Comparison of ENCODE assay signal across 8 cellular contexts in the genomic region with DNA sequence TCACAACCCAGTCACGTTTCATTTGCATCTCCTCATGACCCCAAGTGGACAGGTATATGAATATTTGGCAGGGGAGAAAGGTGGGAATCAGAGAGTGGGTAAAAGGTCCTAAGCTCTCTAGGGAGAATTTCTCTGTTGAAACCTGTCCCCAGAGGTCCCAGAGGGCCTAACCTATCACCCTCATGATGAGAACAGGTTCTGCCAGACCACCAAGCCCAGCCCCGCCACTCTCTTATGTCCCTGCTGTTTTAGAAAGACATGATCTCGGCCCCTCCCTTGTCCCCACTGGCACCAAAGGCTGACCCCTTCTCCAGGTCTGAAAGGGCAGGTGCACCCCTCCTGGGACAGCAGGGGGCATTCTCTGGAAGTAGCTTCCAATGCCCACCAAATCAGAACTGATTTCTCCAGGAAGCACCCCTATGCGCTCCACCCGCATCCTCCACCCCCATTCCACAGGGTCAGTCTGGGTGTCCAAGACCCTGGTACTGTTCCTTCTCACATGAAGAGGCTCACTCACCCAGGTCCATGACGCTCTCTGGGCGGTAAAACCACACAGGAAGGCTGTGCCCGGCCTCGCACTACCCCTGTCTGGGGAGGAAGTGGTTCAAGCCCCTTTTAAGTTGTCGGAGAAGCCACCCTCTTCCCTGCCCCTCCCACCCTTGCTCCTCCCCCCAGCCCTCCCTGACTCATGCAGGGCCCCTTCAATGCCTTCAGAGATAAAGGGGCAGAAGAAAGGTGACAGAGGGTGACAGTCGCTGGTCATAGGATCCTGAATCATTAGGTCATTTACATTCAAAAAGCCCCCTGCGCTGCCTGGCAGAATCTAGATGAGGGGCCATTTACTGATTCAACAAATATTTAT. TPM values are rescaled to one million over a fixed set of nuclear protein-coding genes. Genes with fewer than 3 reads are reported as not detected.
DNase-seq lines count a peak whose midpoint lies in the region; ATAC-seq and TF ChIP-seq lines count a peak whose summit lies in the region.

A gene with protein sequence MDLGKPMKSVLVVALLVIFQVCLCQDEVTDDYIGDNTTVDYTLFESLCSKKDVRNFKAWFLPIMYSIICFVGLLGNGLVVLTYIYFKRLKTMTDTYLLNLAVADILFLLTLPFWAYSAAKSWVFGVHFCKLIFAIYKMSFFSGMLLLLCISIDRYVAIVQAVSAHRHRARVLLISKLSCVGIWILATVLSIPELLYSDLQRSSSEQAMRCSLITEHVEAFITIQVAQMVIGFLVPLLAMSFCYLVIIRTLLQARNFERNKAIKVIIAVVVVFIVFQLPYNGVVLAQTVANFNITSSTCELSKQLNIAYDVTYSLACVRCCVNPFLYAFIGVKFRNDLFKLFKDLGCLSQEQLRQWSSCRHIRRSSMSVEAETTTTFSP (minus strand): TSS at position 590 of the 862 bp plus-strand sequence. CDS start 63 bp downstream, at position 527.

- DNase-seq in CD8-positive, alpha-beta memory T cell, result peak; percentile 75 to 95 (median 86)
- DNase-seq in Peyer's patch (peak in 2 of 3 donors; percentile 93 to 94), DMS79 (lab: John Stamatoyannopoulos, UW) (no peak), HuH-7 (ENCODE audit: low spot score) (no peak)
- DNase-seq in activated T-helper 1 cell treated with anti-CD3 and anti-CD28 coated beads, Interleukin-12 subunit alpha, Interleukin-12 subunit beta, Interleukin-2, Interleukin-4 antibody, amounts not matched to agents 30 ng/mL and 10 ng/mL and 1 ng/mL, durations not matched to agents 14 hours and 24 hours and 36 hours (ENCODE audit: low spot score), result peak; percentile 73

- no peaks in the 10 kb centered on the region for H3K27me3 ChIP-seq in CD8-positive, alpha-beta memory T cell (ENCODE audit: insufficient read depth, low read length, poor library complexity, severe bottlenecking)
- H3K27me3 ChIP-seq in Peyer's patch, result no peaks in the 10 kb centered on the region
- no peaks in the 10 kb centered on the region for H3K27me3 ChIP-seq in rectal smooth muscle tissue (ENCODE audit: control insufficient read depth, insufficient read depth, low read length)

- POLR2A ChIA-PET in CD8-positive, alpha-beta memory T cell (lab: Charles Lee), result interaction anchor here (0.6 to 1.5 kb wide), 7 partner anchors 25 to 248 kb away, joined by 3 to 6 read pairs (median 4); no protein-coding TSS in a partner anchor

- peaks cover 0 to 51% (median 4%) of the 10 kb centered on the region in 3 donors for H3K36me3 Mint-ChIP-seq in CD8-positive, alpha-beta memory T cell
- H3K36me3 Mint-ChIP-seq in activated T-helper 1 cell treated with anti-CD3 and anti-CD28 coated beads, Interleukin-12 subunit alpha, Interleukin-12 subunit beta, Interleukin-2, Interleukin-4 antibody, amounts not matched to agents 30 ng/mL and 10 ng/mL and 1 ng/mL, durations not matched to agents 14 hours and 24 hours and 36 hours (ENCODE audit: low read depth), result peaks cover 43% of the 10 kb centered on the region

- TF ChIP-seq CTCF in Peyer's patch (IDR thresholded peaks at IDR 0.05), result peak in 1 of 6 experiments; percentile 24

- peak within 1 kb of the TSS; percentile 88 to 91 (median 90) for H3K4me3 Mint-ChIP-seq in CD8-positive, alpha-beta memory T cell
- peak within 1 kb of the TSS; percentile 90 for H3K4me3 Mint-ChIP-seq in activated T-helper 1 cell treated with anti-CD3 and anti-CD28 coated beads, Interleukin-12 subunit alpha, Interleukin-12 subunit beta, Interleukin-2, Interleukin-4 antibody, amounts not matched to agents 30 ng/mL and 10 ng/mL and 1 ng/mL, durations not matched to agents 14 hours and 24 hours and 36 hours

- H3K9me3 Mint-ChIP-seq in CD8-positive, alpha-beta memory T cell, result no peaks in the 10 kb centered on the region
- H3K9me3 Mint-ChIP-seq in activated T-helper 1 cell treated with anti-CD3 and anti-CD28 coated beads, Interleukin-12 subunit alpha, Interleukin-12 subunit beta, Interleukin-2, Interleukin-4 antibody, amounts not matched to agents 30 ng/mL and 10 ng/mL and 1 ng/mL, durations not matched to agents 14 hours and 24 hours and 36 hours, result peaks cover 6% of the 10 kb centered on the region

- peaks cover 0 to 8% of the 10 kb centered on the region in 2 donors for H3K27me3 Mint-ChIP-seq in CD8-positive, alpha-beta memory T cell
- peaks cover 2% of the 10 kb centered on the region for H3K27me3 Mint-ChIP-seq in activated T-helper 1 cell treated with anti-CD3 and anti-CD28 coated beads, Interleukin-12 subunit alpha, Interleukin-12 subunit beta, Interleukin-2, Interleukin-4 antibody, amounts not matched to agents 30 ng/mL and 10 ng/mL and 1 ng/mL, durations not matched to agents 14 hours and 24 hours and 36 hours (ENCODE audit: insufficient read depth)

- no peak within 1 kb of the TSS for H3K9ac ChIP-seq in rectal smooth muscle tissue (ENCODE audit: low read length)

- peak within 1 kb of the TSS; percentile 92 to 100 (median 98) for H3K27ac Mint-ChIP-seq in CD8-positive, alpha-beta memory T cell
- peak within 1 kb of the TSS; percentile 99 for H3K27ac Mint-ChIP-seq in activated T-helper 1 cell treated with anti-CD3 and anti-CD28 coated beads, Interleukin-12 subunit alpha, Interleukin-12 subunit beta, Interleukin-2, Interleukin-4 antibody, amounts not matched to agents 30 ng/mL and 10 ng/mL and 1 ng/mL, durations not matched to agents 14 hours and 24 hours and 36 hours

- peaks cover 91% of the 10 kb centered on the region for H3K4me1 ChIP-seq in CD8-positive, alpha-beta memory T cell (ENCODE audit: insufficient read depth, low read length)
- peaks cover under 1 to 14% (median 4%) of the 10 kb centered on the region in 4 donors for H3K4me1 ChIP-seq in Peyer's patch
- peaks cover under 1% of the 10 kb centered on the region for H3K4me1 ChIP-seq in rectal smooth muscle tissue (ENCODE audit: control insufficient read depth, insufficient read depth, low read length)

- H3K27ac ChIP-seq in CD8-positive, alpha-beta memory T cell (ENCODE audit: low read depth, low read length), result peak within 1 kb of the TSS; percentile 96
- H3K27ac ChIP-seq in Peyer's patch (peak within 1 kb of the TSS in 2 of 4 donors; percentile 84 to 89), rectal smooth muscle tissue (ENCODE audit: low read depth, low read length) (no peak within 1 kb of the TSS)

- intact Hi-C loops in activated T-helper 1 cell treated with anti-CD3 and anti-CD28 coated beads, Interleukin-12 subunit alpha, Interleukin-12 subunit beta, Interleukin-2, Interleukin-4 antibody, amounts not matched to agents 30 ng/mL and 10 ng/mL and 1 ng/mL, durations not matched to agents 14 hours and 24 hours and 36 hours (cut with micrococcal nuclease), result loop anchor here (10.0 kb wide), 2 partner anchors 790 to 1860 kb away; a partner anchor contains a TSS

- peaks cover 73 to 87% (median 76%) of the 10 kb centered on the region in 3 donors for H3K4me1 Mint-ChIP-seq in CD8-positive, alpha-beta memory T cell
- peaks cover 52% of the 10 kb centered on the region for H3K4me1 Mint-ChIP-seq in activated T-helper 1 cell treated with anti-CD3 and anti-CD28 coated beads, Interleukin-12 subunit alpha, Interleukin-12 subunit beta, Interleukin-2, Interleukin-4 antibody, amounts not matched to agents 30 ng/mL and 10 ng/mL and 1 ng/mL, durations not matched to agents 14 hours and 24 hours and 36 hours (ENCODE audit: low read depth)

- ATAC-seq in GM18861 (IDR thresholded peaks at IDR 0.05; ENCODE audit: unreplicated experiment) (no peak), HG02981 (IDR thresholded peaks at IDR 0.05; ENCODE audit: unreplicated experiment) (no peak)

- peaks cover 31% of the 10 kb centered on the region for H3K36me3 ChIP-seq in CD8-positive, alpha-beta memory T cell (ENCODE audit: insufficient read depth, low read length)
- H3K36me3 ChIP-seq in Peyer's patch (no peaks in the 10 kb centered on the region), rectal smooth muscle tissue (ENCODE audit: control insufficient read depth, insufficient read depth, low read length) (no peaks in the 10 kb centered on the region)

- H3K4me3 ChIP-seq in CD8-positive, alpha-beta memory T cell (ENCODE audit: low read length), result peak within 1 kb of the TSS; percentile 99
- peak within 1 kb of the TSS in 2 of 4 donors; percentile 34 to 55 for H3K4me3 ChIP-seq in Peyer's patch
- peak within 1 kb of the TSS; percentile 40 for H3K4me3 ChIP-seq in rectal smooth muscle tissue (ENCODE audit: low read length)

- TF ChIP-seq POLR2A in Peyer's patch (IDR thresholded peaks at IDR 0.05), result no peak

- CTCF ChIA-PET in CD8-positive, alpha-beta memory T cell (lab: Charles Lee), result interaction anchor here (0.9 to 17.6 kb wide), 9 partner anchors 12 to 207 kb away, joined by 3 to 475 read pairs (median 5); no protein-coding TSS in a partner anchor

- no peaks in the 10 kb centered on the region for H3K9me3 ChIP-seq in CD8-positive, alpha-beta memory T cell (ENCODE audit: low read length)
- H3K9me3 ChIP-seq in Peyer's patch, result no peaks in the 10 kb centered on the region

RNA-seq across cellular contexts. Expression of the gene that starts here (rescaled TPM):
- 100 to 1,000 TPM; 152 to 154 TPM for total RNA-seq in CD8-positive, alpha-beta memory T cell
- 286 TPM for polyA plus RNA-seq in CD8-positive, alpha-beta memory T cell
- total RNA-seq in Peyer's patch, result 10 to 100 TPM in 1 of 4 donors, 1 to 10 TPM in 1, not detected in 2; 3.1 to 22.3 TPM
- 165 and 166 TPM in 2 replicates for total RNA-seq in activated T-helper 1 cell treated with anti-CD3 and anti-CD28 coated beads, Interleukin-12 subunit alpha, Interleukin-12 subunit beta, Interleukin-2, Interleukin-4 antibody, amounts not matched to agents 30 ng/mL and 10 ng/mL and 1 ng/mL, durations not matched to agents 14 hours and 24 hours and 36 hours

Comparison
In these comparisons a context has a peak if more than half of its experiments do, and no peak if none do; other contexts are left out.
1. DNase-seq: peak in CD8-positive, alpha-beta memory T cell (5 of 5), Peyer's patch (2 of 3) and activated T-helper 1 cell treated with anti-CD3 and anti-CD28 coated beads, Interleukin-12 subunit alpha, Interleukin-12 subunit beta, Interleukin-2, Interleukin-4 antibody, amounts not matched to agents 30 ng/mL and 10 ng/mL and 1 ng/mL, durations not matched to agents 14 hours and 24 hours and 36 hours (single experiment); none in DMS79 (single experiment) and HuH-7 (single experiment).